ENCODE assay signal across 1 cellular context in the genomic region with DNA sequence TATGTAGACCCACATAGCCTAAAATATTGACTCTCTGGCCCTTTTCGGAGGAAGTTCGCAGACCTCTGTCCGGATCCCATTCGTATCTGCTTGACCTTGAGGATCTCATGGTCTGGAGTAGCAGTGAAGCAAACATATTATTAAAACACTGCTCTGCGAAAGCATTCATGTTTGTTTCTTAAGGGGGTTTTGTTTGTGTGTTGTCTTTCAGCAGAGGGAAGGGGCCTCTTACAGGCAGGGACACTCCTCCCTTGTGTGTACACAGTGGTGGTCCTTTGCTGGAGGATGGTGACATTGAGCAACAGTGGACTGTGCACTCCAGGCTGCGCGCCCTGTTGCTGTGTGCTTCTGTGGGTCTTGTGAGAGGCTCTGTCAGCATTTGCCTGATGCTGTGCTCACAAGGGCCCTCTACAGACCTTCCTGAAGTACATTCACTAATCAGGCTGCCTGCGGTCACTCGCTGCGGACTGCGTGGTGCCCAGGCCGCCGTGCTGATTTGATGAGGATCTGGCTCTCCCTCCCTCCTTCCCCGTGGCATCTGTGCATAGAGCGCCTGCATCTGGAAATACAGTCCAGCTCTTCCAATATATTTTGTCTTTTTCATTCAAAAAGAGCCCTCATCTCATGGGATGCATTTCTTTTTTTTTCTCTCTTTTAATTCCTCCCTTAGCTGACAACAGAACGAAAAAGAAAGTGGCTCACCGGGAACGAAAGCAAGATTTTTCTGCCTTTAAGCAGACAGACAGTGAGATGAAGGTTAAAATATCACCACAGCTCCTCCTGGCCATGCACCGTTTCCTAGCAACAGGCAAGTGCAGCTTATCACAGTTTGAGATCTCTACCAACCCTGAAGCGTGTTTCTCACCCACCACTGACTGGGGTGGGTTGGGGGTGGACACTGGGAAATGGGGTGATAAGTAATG.
TF ChIP-seq lines count a peak whose summit lies in the region.

No MANE protein-coding gene starts in this region.

TF ChIP-seq in HepG2, 621 proteins besides CTCF, POLR2A, EP300 and RAD21 (continued from another document and continues in another):
- TF ChIP-seq, protein P1, sequence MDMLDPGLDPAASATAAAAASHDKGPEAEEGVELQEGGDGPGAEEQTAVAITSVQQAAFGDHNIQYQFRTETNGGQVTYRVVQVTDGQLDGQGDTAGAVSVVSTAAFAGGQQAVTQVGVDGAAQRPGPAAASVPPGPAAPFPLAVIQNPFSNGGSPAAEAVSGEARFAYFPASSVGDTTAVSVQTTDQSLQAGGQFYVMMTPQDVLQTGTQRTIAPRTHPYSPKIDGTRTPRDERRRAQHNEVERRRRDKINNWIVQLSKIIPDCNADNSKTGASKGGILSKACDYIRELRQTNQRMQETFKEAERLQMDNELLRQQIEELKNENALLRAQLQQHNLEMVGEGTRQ (IDR thresholded peaks at IDR 0.05; ENCODE audit: low read depth, low read length), result no peak
- TF ChIP-seq, protein P1 (CRISPR knock-in tag; IDR thresholded peaks at IDR 0.05; ENCODE audit: borderline replicate concordance), result no peak
- TF ChIP-seq ZNF337 (CRISPR knock-in tag; IDR thresholded peaks at IDR 0.05; ENCODE audit: borderline replicate concordance, low read depth) (peak; percentile 77; the same call in 1 of the 2 replicates), ZNF431 (CRISPR knock-in tag; IDR thresholded peaks at IDR 0.05; ENCODE audit: borderline replicate concordance, low read depth) (peak; percentile 94), ZNF660 (CRISPR knock-in tag; IDR thresholded peaks at IDR 0.05; ENCODE audit: borderline replicate concordance, low read depth) (no peak), ZNF703 (CRISPR knock-in tag; IDR thresholded peaks at IDR 0.05; ENCODE audit: borderline replicate concordance) (no peak), SALL2 (CRISPR knock-in tag; IDR thresholded peaks at IDR 0.05) (peak; percentile 58; the same call in 1 of the 2 replicates), ZBTB38 (CRISPR knock-in tag; IDR thresholded peaks at IDR 0.05) (peak; percentile 74; the same call in 1 of the 2 replicates), ZFP37 (CRISPR knock-in tag; IDR thresholded peaks at IDR 0.05; ENCODE audit: borderline replicate concordance) (peak; percentile 63; the same call in 1 of the 2 replicates), ZNF260 (CRISPR knock-in tag; IDR thresholded peaks at IDR 0.05; ENCODE audit: borderline replicate concordance, low read depth) (no peak), ZNF34 (CRISPR knock-in tag; IDR thresholded peaks at IDR 0.05; ENCODE audit: borderline replicate concordance) (no peak), PHF20 (CRISPR knock-in tag; IDR thresholded peaks at IDR 0.05) (0 out of 2 replicates have a peak, but pooled peaks have one; percentile 40), ZNF138 (CRISPR knock-in tag; IDR thresholded peaks at IDR 0.05; ENCODE audit: low read depth) (no peak; the same call in 1 of the 2 replicates), ZNF670 (CRISPR knock-in tag; IDR thresholded peaks at IDR 0.05; ENCODE audit: borderline replicate concordance) (no peak), ZNF850 (CRISPR knock-in tag; conservative IDR thresholded peaks at IDR 0.05) (no peak), AHR (CRISPR knock-in tag; IDR thresholded peaks at IDR 0.05) (peak; percentile 87; the same call in 1 of the 2 replicates), GATAD1 (CRISPR knock-in tag; IDR thresholded peaks at IDR 0.05) (peak; percentile 83), CHD2 (IDR thresholded peaks at IDR 0.05; ENCODE audit: low read depth, low read length) (no peak), RARA (CRISPR knock-in tag; IDR thresholded peaks at IDR 0.05) (peak; percentile 75), KAT2B (IDR thresholded peaks at IDR 0.05; ENCODE audit: borderline replicate concordance, low read depth, low read length) (no peak), HMGA1 (CRISPR knock-in tag; conservative IDR thresholded peaks at IDR 0.05) (no peak), JDP2 (CRISPR knock-in tag; IDR thresholded peaks at IDR 0.05; ENCODE audit: borderline replicate concordance) (no peak), TBX2 (CRISPR knock-in tag; IDR thresholded peaks at IDR 0.05; ENCODE audit: borderline replicate concordance) (peak; percentile 93), ZNF839 (CRISPR knock-in tag; IDR thresholded peaks at IDR 0.05; ENCODE audit: borderline replicate concordance) (no peak)
- TF ChIP-seq, protein P2, sequence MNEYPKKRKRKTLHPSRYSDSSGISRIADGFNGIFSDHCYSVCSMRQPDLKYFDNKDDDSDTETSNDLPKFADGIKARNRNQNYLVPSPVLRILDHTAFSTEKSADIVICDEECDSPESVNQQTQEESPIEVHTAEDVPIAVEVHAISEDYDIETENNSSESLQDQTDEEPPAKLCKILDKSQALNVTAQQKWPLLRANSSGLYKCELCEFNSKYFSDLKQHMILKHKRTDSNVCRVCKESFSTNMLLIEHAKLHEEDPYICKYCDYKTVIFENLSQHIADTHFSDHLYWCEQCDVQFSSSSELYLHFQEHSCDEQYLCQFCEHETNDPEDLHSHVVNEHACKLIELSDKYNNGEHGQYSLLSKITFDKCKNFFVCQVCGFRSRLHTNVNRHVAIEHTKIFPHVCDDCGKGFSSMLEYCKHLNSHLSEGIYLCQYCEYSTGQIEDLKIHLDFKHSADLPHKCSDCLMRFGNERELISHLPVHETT (CRISPR knock-in tag; conservative IDR thresholded peaks at IDR 0.05), result 0 out of 2 replicates have a peak, but pooled peaks have one; percentile 58
- TF ChIP-seq, protein P3, sequence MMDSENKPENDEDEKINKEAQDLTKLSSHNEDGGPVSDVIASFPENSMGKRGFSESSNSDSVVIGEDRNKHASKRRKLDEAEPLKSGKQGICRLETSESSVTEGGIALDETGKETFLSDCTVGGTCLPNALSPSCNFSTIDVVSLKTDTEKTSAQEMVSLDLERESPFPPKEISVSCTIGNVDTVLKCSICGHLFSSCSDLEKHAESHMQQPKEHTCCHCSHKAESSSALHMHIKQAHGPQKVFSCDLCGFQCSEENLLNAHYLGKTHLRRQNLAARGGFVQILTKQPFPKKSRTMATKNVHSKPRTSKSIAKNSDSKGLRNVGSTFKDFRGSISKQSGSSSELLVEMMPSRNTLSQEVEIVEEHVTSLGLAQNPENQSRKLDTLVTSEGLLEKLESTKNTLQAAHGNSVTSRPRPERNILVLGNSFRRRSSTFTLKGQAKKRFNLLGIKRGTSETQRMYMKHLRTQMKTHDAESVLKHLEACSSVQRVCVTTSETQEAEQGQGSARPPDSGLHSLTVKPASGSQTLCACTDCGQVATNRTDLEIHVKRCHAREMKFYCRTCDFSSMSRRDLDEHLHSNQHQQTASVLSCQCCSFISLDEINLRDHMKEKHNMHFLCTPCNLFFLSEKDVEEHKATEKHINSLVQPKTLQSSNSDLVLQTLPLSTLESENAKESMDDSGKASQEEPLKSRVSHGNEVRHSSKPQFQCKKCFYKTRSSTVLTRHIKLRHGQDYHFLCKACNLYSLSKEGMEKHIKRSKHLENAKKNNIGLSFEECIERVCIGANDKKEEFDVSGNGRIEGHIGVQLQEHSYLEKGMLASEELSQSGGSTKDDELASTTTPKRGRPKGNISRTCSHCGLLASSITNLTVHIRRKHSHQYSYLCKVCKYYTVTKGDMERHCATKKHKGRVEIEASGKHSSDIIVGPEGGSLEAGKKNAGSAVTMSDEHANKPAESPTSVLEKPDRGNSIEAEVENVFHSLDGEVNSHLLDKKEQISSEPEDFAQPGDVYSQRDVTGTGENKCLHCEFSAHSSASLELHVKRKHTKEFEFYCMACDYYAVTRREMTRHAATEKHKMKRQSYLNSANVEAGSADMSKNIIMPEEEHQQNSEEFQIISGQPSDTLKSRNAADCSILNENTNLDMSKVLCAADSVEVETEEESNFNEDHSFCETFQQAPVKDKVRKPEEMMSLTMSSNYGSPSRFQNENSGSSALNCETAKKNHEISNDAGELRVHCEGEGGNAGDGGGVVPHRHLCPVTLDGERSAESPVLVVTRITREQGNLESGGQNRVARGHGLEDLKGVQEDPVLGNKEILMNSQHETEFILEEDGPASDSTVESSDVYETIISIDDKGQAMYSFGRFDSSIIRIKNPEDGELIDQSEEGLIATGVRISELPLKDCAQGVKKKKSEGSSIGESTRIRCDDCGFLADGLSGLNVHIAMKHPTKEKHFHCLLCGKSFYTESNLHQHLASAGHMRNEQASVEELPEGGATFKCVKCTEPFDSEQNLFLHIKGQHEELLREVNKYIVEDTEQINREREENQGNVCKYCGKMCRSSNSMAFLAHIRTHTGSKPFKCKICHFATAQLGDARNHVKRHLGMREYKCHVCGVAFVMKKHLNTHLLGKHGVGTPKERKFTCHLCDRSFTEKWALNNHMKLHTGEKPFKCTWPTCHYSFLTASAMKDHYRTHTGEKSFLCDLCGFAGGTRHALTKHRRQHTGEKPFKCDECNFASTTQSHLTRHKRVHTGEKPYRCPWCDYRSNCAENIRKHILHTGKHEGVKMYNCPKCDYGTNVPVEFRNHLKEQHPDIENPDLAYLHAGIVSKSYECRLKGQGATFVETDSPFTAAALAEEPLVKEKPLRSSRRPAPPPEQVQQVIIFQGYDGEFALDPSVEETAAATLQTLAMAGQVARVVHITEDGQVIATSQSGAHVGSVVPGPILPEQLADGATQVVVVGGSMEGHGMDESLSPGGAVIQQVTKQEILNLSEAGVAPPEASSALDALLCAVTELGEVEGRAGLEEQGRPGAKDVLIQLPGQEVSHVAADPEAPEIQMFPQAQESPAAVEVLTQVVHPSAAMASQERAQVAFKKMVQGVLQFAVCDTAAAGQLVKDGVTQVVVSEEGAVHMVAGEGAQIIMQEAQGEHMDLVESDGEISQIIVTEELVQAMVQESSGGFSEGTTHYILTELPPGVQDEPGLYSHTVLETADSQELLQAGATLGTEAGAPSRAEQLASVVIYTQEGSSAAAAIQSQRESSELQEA (CRISPR knock-in tag; IDR thresholded peaks at IDR 0.05; ENCODE audit: not compliant biosample characterization), result no peak
- TF ChIP-seq, protein P4, sequence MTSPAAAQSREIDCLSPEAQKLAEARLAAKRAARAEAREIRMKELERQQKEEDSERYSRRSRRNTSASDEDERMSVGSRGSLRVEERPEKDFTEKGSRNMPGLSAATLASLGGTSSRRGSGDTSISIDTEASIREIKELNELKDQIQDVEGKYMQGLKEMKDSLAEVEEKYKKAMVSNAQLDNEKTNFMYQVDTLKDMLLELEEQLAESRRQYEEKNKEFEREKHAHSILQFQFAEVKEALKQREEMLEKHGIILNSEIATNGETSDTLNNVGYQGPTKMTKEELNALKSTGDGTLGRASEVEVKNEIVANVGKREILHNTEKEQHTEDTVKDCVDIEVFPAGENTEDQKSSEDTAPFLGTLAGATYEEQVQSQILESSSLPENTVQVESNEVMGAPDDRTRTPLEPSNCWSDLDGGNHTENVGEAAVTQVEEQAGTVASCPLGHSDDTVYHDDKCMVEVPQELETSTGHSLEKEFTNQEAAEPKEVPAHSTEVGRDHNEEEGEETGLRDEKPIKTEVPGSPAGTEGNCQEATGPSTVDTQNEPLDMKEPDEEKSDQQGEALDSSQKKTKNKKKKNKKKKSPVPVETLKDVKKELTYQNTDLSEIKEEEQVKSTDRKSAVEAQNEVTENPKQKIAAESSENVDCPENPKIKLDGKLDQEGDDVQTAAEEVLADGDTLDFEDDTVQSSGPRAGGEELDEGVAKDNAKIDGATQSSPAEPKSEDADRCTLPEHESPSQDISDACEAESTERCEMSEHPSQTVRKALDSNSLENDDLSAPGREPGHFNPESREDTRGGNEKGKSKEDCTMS (CRISPR knock-in tag; conservative IDR thresholded peaks at IDR 0.05), result no peak
- TF ChIP-seq, protein P5, sequence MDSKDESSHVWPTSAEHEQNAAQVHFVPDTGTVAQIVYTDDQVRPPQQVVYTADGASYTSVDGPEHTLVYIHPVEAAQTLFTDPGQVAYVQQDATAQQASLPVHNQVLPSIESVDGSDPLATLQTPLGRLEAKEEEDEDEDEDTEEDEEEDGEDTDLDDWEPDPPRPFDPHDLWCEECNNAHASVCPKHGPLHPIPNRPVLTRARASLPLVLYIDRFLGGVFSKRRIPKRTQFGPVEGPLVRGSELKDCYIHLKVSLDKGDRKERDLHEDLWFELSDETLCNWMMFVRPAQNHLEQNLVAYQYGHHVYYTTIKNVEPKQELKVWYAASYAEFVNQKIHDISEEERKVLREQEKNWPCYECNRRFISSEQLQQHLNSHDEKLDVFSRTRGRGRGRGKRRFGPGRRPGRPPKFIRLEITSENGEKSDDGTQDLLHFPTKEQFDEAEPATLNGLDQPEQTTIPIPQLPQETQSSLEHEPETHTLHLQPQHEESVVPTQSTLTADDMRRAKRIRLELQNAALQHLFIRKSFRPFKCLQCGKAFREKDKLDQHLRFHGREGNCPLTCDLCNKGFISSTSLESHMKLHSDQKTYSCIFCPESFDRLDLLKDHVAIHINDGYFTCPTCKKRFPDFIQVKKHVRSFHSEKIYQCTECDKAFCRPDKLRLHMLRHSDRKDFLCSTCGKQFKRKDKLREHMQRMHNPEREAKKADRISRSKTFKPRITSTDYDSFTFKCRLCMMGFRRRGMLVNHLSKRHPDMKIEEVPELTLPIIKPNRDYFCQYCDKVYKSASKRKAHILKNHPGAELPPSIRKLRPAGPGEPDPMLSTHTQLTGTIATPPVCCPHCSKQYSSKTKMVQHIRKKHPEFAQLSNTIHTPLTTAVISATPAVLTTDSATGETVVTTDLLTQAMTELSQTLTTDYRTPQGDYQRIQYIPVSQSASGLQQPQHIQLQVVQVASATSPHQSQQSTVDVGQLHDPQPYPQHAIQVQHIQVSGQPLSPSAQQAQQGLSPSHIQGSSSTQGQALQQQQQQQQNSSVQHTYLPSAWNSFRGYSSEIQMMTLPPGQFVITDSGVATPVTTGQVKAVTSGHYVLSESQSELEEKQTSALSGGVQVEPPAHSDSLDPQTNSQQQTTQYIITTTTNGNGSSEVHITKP (CRISPR knock-in tag; IDR thresholded peaks at IDR 0.05; ENCODE audit: low read depth), result peak; percentile 54; the same call in 1 of the 2 replicates
- TF ChIP-seq, protein P6, sequence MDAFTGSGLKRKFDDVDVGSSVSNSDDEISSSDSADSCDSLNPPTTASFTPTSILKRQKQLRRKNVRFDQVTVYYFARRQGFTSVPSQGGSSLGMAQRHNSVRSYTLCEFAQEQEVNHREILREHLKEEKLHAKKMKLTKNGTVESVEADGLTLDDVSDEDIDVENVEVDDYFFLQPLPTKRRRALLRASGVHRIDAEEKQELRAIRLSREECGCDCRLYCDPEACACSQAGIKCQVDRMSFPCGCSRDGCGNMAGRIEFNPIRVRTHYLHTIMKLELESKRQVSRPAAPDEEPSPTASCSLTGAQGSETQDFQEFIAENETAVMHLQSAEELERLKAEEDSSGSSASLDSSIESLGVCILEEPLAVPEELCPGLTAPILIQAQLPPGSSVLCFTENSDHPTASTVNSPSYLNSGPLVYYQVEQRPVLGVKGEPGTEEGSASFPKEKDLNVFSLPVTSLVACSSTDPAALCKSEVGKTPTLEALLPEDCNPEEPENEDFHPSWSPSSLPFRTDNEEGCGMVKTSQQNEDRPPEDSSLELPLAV (CRISPR knock-in tag; conservative IDR thresholded peaks at IDR 0.05; ENCODE audit: low read depth), result no peak
- TF ChIP-seq, protein P7, sequence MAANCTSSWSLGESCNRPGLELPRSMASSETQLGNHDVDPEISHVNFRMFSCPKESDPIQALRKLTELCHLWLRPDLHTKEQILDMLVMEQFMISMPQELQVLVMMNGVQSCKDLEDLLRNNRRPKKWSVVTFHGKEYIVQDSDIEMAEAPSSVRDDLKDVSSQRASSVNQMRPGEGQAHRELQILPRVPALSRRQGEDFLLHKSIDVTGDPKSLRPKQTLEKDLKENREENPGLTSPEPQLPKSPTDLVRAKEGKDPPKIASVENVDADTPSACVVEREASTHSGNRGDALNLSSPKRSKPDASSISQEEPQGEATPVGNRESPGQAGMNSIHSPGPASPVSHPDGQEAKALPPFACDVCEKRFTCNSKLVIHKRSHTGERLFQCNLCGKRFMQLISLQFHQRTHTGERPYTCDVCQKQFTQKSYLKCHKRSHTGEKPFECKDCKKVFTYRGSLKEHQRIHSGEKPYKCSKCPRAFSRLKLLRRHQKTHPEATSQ (CRISPR knock-in tag; IDR thresholded peaks at IDR 0.05; ENCODE audit: borderline replicate concordance), result no peak; the same call in 1 of the 2 replicates
